Comparison of ENCODE assay signal across 28 cellular contexts in the genomic region with DNA sequence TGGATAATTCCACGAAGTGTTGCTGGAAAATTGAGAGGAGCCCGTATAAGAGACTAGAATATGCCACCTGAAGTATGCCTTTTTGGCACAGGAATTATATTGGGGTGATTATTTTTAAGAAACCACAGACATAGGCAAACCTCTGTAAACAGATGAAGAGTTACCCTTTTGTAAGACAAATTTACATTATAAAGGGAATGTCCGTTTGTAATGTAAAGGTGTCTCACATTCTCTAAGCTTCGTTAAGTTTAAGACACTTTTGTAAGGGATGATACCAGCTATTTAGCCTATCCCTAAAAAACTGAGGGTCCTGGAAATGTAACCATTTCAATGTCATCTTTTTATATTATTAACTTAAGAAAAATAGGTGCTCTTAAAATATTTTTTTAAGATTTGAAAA.
"Had no signal": no experiment of that assay in that cellular context is flagged by ENCODE, and none has a peak within 500 bp of the region (broad histone marks: within the 10 kb centered on the region; RNA-seq: fewer than 3 reads in every experiment).

No MANE protein-coding gene starts in this region.

- H3K27ac Mint-ChIP-seq: dendritic cell treated with granulocyte-macrophage colony-stimulating factor and Interleukin-4, amounts not matched to agents 40 ng/mL and 50 ng/mL, for 4 days; effector memory CD8-positive, alpha-beta T cell; endodermal cell; immature natural killer cell; mesothelial cell of epicardium; naive thymus-derived CD4-positive, alpha-beta T cell had no signal

- H3K36me3 Mint-ChIP-seq: immature natural killer cell; naive thymus-derived CD4-positive, alpha-beta T cell had no signal

- H3K27me3 ChIP-seq: colonic mucosa, esophagus squamous epithelium, gastrocnemius medialis, heart right ventricle, left lung had no signal

- DNase-seq: colonic mucosa; cortex of kidney; effector CD8-positive, alpha-beta T cell; effector memory CD8-positive, alpha-beta T cell; endodermal cell; erythroblast; esophagus squamous epithelium; foreskin fibroblast; foreskin melanocyte; gastrocnemius medialis; glutamatergic neuron; head of caudate nucleus; heart right ventricle; hippocampal formation; immature natural killer cell; islet precursor cell; kidney; left cardiac atrium; left lung; left ventricle myocardium superior; lower lobe of right lung; mesenchymal stem cell; mucosa of descending colon; naive thymus-derived CD4-positive, alpha-beta T cell had no signal

- H3K9me3 ChIP-seq: colonic mucosa, esophagus squamous epithelium, gastrocnemius medialis, left lung, lower lobe of right lung, mucosa of descending colon had no signal

- H3K27ac ChIP-seq: colonic mucosa, epithelial cell of prostate, esophagus squamous epithelium, gastrocnemius medialis, heart right ventricle, left lung, lower lobe of right lung had no signal

- H3K4me1 ChIP-seq: colonic mucosa, esophagus squamous epithelium, gastrocnemius medialis, left lung, lower lobe of right lung had no signal

- ATAC-seq: effector memory CD8-positive, alpha-beta T cell; esophagus mucosa; gastrocnemius medialis; heart right ventricle; left cardiac atrium; left lung; left ventricle myocardium superior; lower lobe of right lung; mucosa of descending colon; naive thymus-derived CD4-positive, alpha-beta T cell had no signal

- H3K9me3 Mint-ChIP-seq: endodermal cell had no signal

- H3K4me3 Mint-ChIP-seq: dendritic cell treated with granulocyte-macrophage colony-stimulating factor and Interleukin-4, amounts not matched to agents 40 ng/mL and 50 ng/mL, for 4 days; effector memory CD8-positive, alpha-beta T cell; endodermal cell; immature natural killer cell; mesothelial cell of epicardium; naive thymus-derived CD4-positive, alpha-beta T cell had no signal

- H3K4me1 Mint-ChIP-seq: immature natural killer cell; naive thymus-derived CD4-positive, alpha-beta T cell had no signal

- H3K4me3 ChIP-seq: colonic mucosa, esophagus squamous epithelium, gastrocnemius medialis, heart right ventricle, left lung, lower lobe of right lung, mucosa of descending colon had no signal

- H3K27me3 Mint-ChIP-seq: dendritic cell treated with granulocyte-macrophage colony-stimulating factor and Interleukin-4, amounts not matched to agents 40 ng/mL and 50 ng/mL, for 4 days; effector memory CD8-positive, alpha-beta T cell; naive thymus-derived CD4-positive, alpha-beta T cell had no signal

- H3K36me3 ChIP-seq: colonic mucosa, esophagus squamous epithelium, gastrocnemius medialis, heart right ventricle, left lung, lower lobe of right lung had no signal
